Comparison of ENCODE assay signal across 1 cellular context in the genomic region with DNA sequence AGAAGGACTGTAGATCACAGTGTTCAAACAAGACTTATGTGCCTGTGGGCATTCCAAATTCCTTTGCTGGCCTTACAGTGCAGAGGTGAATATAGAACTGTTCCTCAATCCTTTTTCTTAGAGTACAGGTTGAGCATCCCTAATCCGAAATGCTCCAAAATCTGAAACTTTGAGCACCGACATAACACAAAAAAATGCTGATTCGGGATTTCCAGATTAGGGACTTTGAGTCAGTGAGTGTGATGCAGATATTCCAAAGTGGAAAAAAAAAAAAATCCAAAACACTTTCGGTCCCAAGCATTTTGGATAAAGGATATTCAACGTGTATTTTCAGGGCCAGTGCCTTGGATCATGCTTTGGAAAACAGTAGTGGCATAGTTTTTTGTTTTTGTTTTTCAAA.
TF ChIP-seq lines count a peak whose summit lies in the region.

No MANE protein-coding gene starts in this region.

TF ChIP-seq in H1, 55 proteins besides CTCF, POLR2A, EP300 and RAD21:
- TF ChIP-seq MAFK (IDR thresholded peaks at IDR 0.05; ENCODE audit: low read depth, low read length) (peak; percentile 73; the same call in 1 of the 2 replicates), GABPA (IDR thresholded peaks at IDR 0.05; ENCODE audit: borderline replicate concordance, insufficient read depth, low read length) (no peak)
TF ChIP-seq in H1: peak in this region for 1.
